ENCODE assay signal across 8 cellular contexts in the genomic region with DNA sequence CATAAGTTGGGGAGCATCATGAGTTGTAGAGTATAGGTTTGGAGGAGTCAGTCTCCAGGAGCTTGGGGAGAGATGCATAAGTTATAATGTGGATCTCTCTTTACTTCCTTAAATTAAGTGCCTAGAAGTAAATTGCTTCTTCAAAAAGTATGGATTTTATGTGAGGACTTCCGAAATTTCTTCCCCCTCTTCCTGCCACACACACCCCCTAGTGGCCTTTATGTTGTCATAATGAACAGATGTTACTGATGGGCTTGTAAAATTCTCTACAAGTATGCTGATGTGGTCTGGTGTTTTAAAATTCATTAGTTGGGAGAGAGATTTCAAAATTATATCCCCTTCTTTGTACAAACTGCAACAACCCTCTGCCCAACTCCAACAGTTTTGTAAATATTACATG. TPM values are rescaled to one million over a fixed set of nuclear protein-coding genes. Genes with fewer than 3 reads are reported as not detected.
DNase-seq lines count a peak whose midpoint lies in the region; ATAC-seq and TF ChIP-seq lines count a peak whose summit lies in the region.

No MANE protein-coding gene starts in this region.

- H3K4me3 Mint-ChIP-seq in HFFc6 (peak overlapping the region; percentile 1; the same call in 1 of the 2 replicates), T-helper 17 cell (no peak overlapping the region)
- H3K4me3 Mint-ChIP-seq in activated CD8-positive, alpha-beta memory T cell treated with anti-CD3 and anti-CD28 coated beads, Interleukin-2, amount 10 ng/mL, durations not matched to agents 7 days and 5 days = no peak overlapping the region
- H3K4me3 Mint-ChIP-seq in activated CD8-positive, alpha-beta T cell treated with anti-CD3 and anti-CD28 coated beads for 36 hours = no peak overlapping the region

- POLR2A ChIA-PET in activated CD8-positive, alpha-beta T cell treated with anti-CD3 and anti-CD28 coated beads for 36 hours (lab: Charles Lee) = no interaction called here

- no peak for ATAC-seq in T-helper 17 cell
- ATAC-seq in HG02852 (IDR thresholded peaks at IDR 0.05; ENCODE audit: unreplicated experiment) = no peak
- no peak for ATAC-seq in activated CD8-positive, alpha-beta memory T cell treated with anti-CD3 and anti-CD28 coated beads, Interleukin-2, amount 10 ng/mL, durations not matched to agents 7 days and 5 days
- ATAC-seq in activated CD8-positive, alpha-beta T cell treated with anti-CD3 and anti-CD28 coated beads for 36 hours = no peak

- TF ChIP-seq CTCF in HFFc6 (IDR thresholded peaks at IDR 0.05) = peak; percentile 81
- no peak for TF ChIP-seq CTCF in activated CD8-positive, alpha-beta T cell treated with anti-CD3 and anti-CD28 coated beads for 36 hours (IDR thresholded peaks at IDR 0.05)

- no peaks in the 10 kb centered on the region for H3K9me3 Mint-ChIP-seq in HFFc6
- no peaks in the 10 kb centered on the region for H3K9me3 Mint-ChIP-seq in activated CD8-positive, alpha-beta memory T cell treated with anti-CD3 and anti-CD28 coated beads, Interleukin-2, amount 10 ng/mL, durations not matched to agents 7 days and 5 days (ENCODE audit: low read depth)
- no peaks in the 10 kb centered on the region for H3K9me3 Mint-ChIP-seq in activated CD8-positive, alpha-beta T cell treated with anti-CD3 and anti-CD28 coated beads for 36 hours

- peaks cover 31% of the 10 kb centered on the region for H3K4me1 Mint-ChIP-seq in HFFc6 (ENCODE audit: low read depth)
- H3K4me1 Mint-ChIP-seq in T-helper 17 cell = peaks cover 20% of the 10 kb centered on the region
- peaks cover 34% of the 10 kb centered on the region for H3K4me1 Mint-ChIP-seq in activated CD8-positive, alpha-beta memory T cell treated with anti-CD3 and anti-CD28 coated beads, Interleukin-2, amount 10 ng/mL, durations not matched to agents 7 days and 5 days
- H3K4me1 Mint-ChIP-seq in activated CD8-positive, alpha-beta T cell treated with anti-CD3 and anti-CD28 coated beads for 36 hours (ENCODE audit: low read depth) = peaks cover 24% of the 10 kb centered on the region

- H3K9me3 ChIP-seq in T-helper 17 cell (ENCODE audit: control insufficient read depth, low read length, poor library complexity, severe bottlenecking) = no peaks in the 10 kb centered on the region

- peak; percentile 47 for DNase-seq in AG20443 (ENCODE audit: low spot score)
- DNase-seq in HFFc6 = peak; percentile 40
- DNase-seq in T-helper 17 cell = no peak
- DNase-seq in iPS-NIHi11 (ENCODE audit: low spot score) = peak; percentile 28
- no peak for DNase-seq in activated CD8-positive, alpha-beta memory T cell treated with anti-CD3 and anti-CD28 coated beads, Interleukin-2, amount 10 ng/mL, durations not matched to agents 7 days and 5 days
- no peak for DNase-seq in activated CD8-positive, alpha-beta T cell treated with anti-CD3 and anti-CD28 coated beads for 36 hours
- no peak for DNase-seq in glomerular visceral epithelial cell (ENCODE audit: extremely low spot score)

- H3K27ac Mint-ChIP-seq in HFFc6 (no peak overlapping the region), T-helper 17 cell (peak overlapping the region; percentile 19)
- no peak overlapping the region for H3K27ac Mint-ChIP-seq in activated CD8-positive, alpha-beta memory T cell treated with anti-CD3 and anti-CD28 coated beads, Interleukin-2, amount 10 ng/mL, durations not matched to agents 7 days and 5 days
- H3K27ac Mint-ChIP-seq in activated CD8-positive, alpha-beta T cell treated with anti-CD3 and anti-CD28 coated beads for 36 hours = no peak overlapping the region

- intact Hi-C loops in activated CD8-positive, alpha-beta T cell treated with anti-CD3 and anti-CD28 coated beads for 36 hours (cut with micrococcal nuclease) = no loop called here

- CTCF ChIA-PET in activated CD8-positive, alpha-beta memory T cell treated with anti-CD3 and anti-CD28 coated beads, Interleukin-2, amount 10 ng/mL, durations not matched to agents 7 days and 5 days (lab: Charles Lee) = no interaction called here
- CTCF ChIA-PET in activated CD8-positive, alpha-beta T cell treated with anti-CD3 and anti-CD28 coated beads for 36 hours (lab: Charles Lee) = interaction anchor here (2.3 kb wide), 1 partner anchor 11 kb away, joined by 6 read pairs; no protein-coding TSS in a partner anchor

- H3K36me3 Mint-ChIP-seq in HFFc6 (ENCODE audit: low read depth) = no peaks in the 10 kb centered on the region
- no peaks in the 10 kb centered on the region for H3K36me3 Mint-ChIP-seq in T-helper 17 cell (ENCODE audit: low read depth)
- H3K36me3 Mint-ChIP-seq in activated CD8-positive, alpha-beta memory T cell treated with anti-CD3 and anti-CD28 coated beads, Interleukin-2, amount 10 ng/mL, durations not matched to agents 7 days and 5 days = peaks cover 4% of the 10 kb centered on the region
- peaks cover 3% of the 10 kb centered on the region for H3K36me3 Mint-ChIP-seq in activated CD8-positive, alpha-beta T cell treated with anti-CD3 and anti-CD28 coated beads for 36 hours (ENCODE audit: low read depth)

- H3K27me3 Mint-ChIP-seq in HFFc6 (ENCODE audit: insufficient read depth) (no peaks in the 10 kb centered on the region; the same call in none of the 2 replicates), T-helper 17 cell (peaks cover 5% of the 10 kb centered on the region)
- peaks cover 2% of the 10 kb centered on the region for H3K27me3 Mint-ChIP-seq in activated CD8-positive, alpha-beta memory T cell treated with anti-CD3 and anti-CD28 coated beads, Interleukin-2, amount 10 ng/mL, durations not matched to agents 7 days and 5 days
- H3K27me3 Mint-ChIP-seq in activated CD8-positive, alpha-beta T cell treated with anti-CD3 and anti-CD28 coated beads for 36 hours = no peaks in the 10 kb centered on the region

RNA-seq across cellular contexts. Expression of gene METTL14, which starts 2.3 kb away (rescaled TPM):
- total RNA-seq in HFFc6 (2021; fragmentation: NEBNext Ultra II Directional; extraction: Animal tissue kit (Norgen Biotek cat#: 25700)) = 10 to 100 TPM; 35.2 to 44.9 (median 39.5) TPM
- total RNA-seq in T-helper 17 cell = 10 to 100 TPM; 49.1 to 51.3 TPM
- 10 to 100 TPM; 47.8 to 51.6 TPM for total RNA-seq in activated CD8-positive, alpha-beta memory T cell treated with anti-CD3 and anti-CD28 coated beads, Interleukin-2, amount 10 ng/mL, durations not matched to agents 7 days and 5 days
- total RNA-seq in activated CD8-positive, alpha-beta T cell treated with anti-CD3 and anti-CD28 coated beads for 36 hours = 10 to 100 TPM; 39.3 to 46.1 TPM

Comparison
In these comparisons a context has a peak if more than half of its experiments do, and no peak if none do; other contexts are left out.
1. DNase-seq: peak in AG20443 (single experiment), HFFc6 (single experiment) and iPS-NIHi11 (single experiment); none in T-helper 17 cell (0 of 3), activated CD8-positive, alpha-beta memory T cell treated with anti-CD3 and anti-CD28 coated beads, Interleukin-2, amount 10 ng/mL, durations not matched to agents 7 days and 5 days (single experiment), activated CD8-positive, alpha-beta T cell treated with anti-CD3 and anti-CD28 coated beads for 36 hours (single experiment) and glomerular visceral epithelial cell (single experiment).